8 cellular contexts compared by ENCODE assay signal in genomic region chr5:37249820-37250175, GRCh38. TPM values are rescaled to one million over a fixed set of nuclear protein-coding genes. Genes with fewer than 3 reads are reported as not detected.
DNase-seq lines count a peak whose midpoint lies in the region; ATAC-seq and TF ChIP-seq lines count a peak whose summit lies in the region.

No MANE protein-coding gene starts in this region.

- peak overlapping the region; percentile 86 for H3K4me3 ChIP-seq in BLaER1
- peak overlapping the region; percentile 45 for H3K4me3 ChIP-seq in endocrine pancreas (ENCODE audit: control insufficient read depth, insufficient read depth, low read length)

- peaks cover 17% of the 10 kb centered on the region for H3K36me3 Mint-ChIP-seq in nephron progenitor cell (ENCODE audit: low read depth)

- H3K36me3 ChIP-seq in BLaER1: no peaks in the 10 kb centered on the region
- no peaks in the 10 kb centered on the region for H3K36me3 ChIP-seq in endocrine pancreas (ENCODE audit: control insufficient read depth, insufficient read depth, low read length)

- H3K27me3 ChIP-seq in BLaER1: no peaks in the 10 kb centered on the region
- no peaks in the 10 kb centered on the region for H3K27me3 ChIP-seq in endocrine pancreas (ENCODE audit: control insufficient read depth, insufficient read depth, low read length)

- TF ChIP-seq CTCF in nephron progenitor cell (IDR thresholded peaks at IDR 0.05): no peak

- peak overlapping the region; percentile 88 for H3K4me3 Mint-ChIP-seq in nephron progenitor cell

- peaks cover 26% of the 10 kb centered on the region for H3K4me1 Mint-ChIP-seq in nephron progenitor cell

- H3K27ac ChIP-seq in BLaER1: peak overlapping the region; percentile 88; the same call in 1 of the 2 replicates

- peak overlapping the region; percentile 90 for H3K9ac ChIP-seq in BLaER1
- peak overlapping the region; percentile 85 for H3K9ac ChIP-seq in endocrine pancreas (ENCODE audit: control insufficient read depth, insufficient read depth, low read length)

- H3K27me3 Mint-ChIP-seq in nephron progenitor cell (ENCODE audit: low read depth, poor library complexity): peaks cover 6% of the 10 kb centered on the region

- H3K9me3 ChIP-seq in BLaER1: peaks cover 12% of the 10 kb centered on the region
- H3K9me3 ChIP-seq in endocrine pancreas (ENCODE audit: control insufficient read depth, low read length): no peaks in the 10 kb centered on the region

- H3K4me1 ChIP-seq in BLaER1 (peaks cover 27% of the 10 kb centered on the region), endocrine pancreas (ENCODE audit: control insufficient read depth, insufficient read depth, low read length) (peaks cover 9% of the 10 kb centered on the region)

- peaks cover 26% of the 10 kb centered on the region for H3K9me3 Mint-ChIP-seq in nephron progenitor cell

- no peaks in the 10 kb centered on the region for H4K20me1 ChIP-seq in BLaER1

- ATAC-seq in GM21381 (IDR thresholded peaks at IDR 0.05; ENCODE audit: unreplicated experiment): no peak

- peak; percentile 2 for DNase-seq in M059J (ENCODE audit: low read depth)
- no peak for DNase-seq in nephron progenitor cell
- DNase-seq in effector CD8-positive, alpha-beta T cell (lab: John Stamatoyannopoulos, UW): no peak
- no peak for DNase-seq in activated gamma-delta T cell treated with Interleukin-2 at 50 U/mL for 16 hours
- no peak for DNase-seq in NCI-H2081 treated with DMSO at 0.1 percent for 48 hours (lab: John Stamatoyannopoulos, UW)

- H3K27ac Mint-ChIP-seq in nephron progenitor cell: peak overlapping the region; percentile 4

- H3K4me2 ChIP-seq in BLaER1: peak overlapping the region; percentile 92

RNA-seq across cellular contexts. Expression of gene CPLANE1, which starts 0.6 kb away (rescaled TPM):
- total RNA-seq in M059J (2014; rRNA removed; shearing (Covaris generic)): 7.2 and 20.2 TPM in 2 replicates
